16 cellular contexts compared by ENCODE assay signal in genomic region chr5:178241688-178242231, GRCh38. TPM values are rescaled to one million over a fixed set of nuclear protein-coding genes. Genes with fewer than 3 reads are reported as not detected.
DNase-seq lines count a peak whose midpoint lies in the region; ATAC-seq and TF ChIP-seq lines count a peak whose summit lies in the region.
"Had no signal": no experiment of that assay in that cellular context is flagged by ENCODE, and none has a peak within 500 bp of the region (broad histone marks: within the 10 kb centered on the region; RNA-seq: fewer than 3 reads in every experiment).

No MANE protein-coding gene starts in this region.

- peak overlapping the region; percentile 17 for H3K4me3 Mint-ChIP-seq in T-helper 1 cell treated with Interleukin-12 subunit alpha and Interleukin-12 subunit beta and Interleukin-4 antibody, amounts not matched to agents 30 μg/mL and 1 μg/mL, for 36 hours
- H3K4me3 Mint-ChIP-seq in central memory CD8-positive, alpha-beta T cell: peak overlapping the region; percentile 3
- H3K4me3 Mint-ChIP-seq: mesothelial cell of epicardium had no signal

- H3K79me2 ChIP-seq in osteoblast (ENCODE audit: insufficient read depth, low read length): no peaks in the 10 kb centered on the region

- H3K36me3 ChIP-seq in osteoblast (ENCODE audit: insufficient read depth, low read length): no peaks in the 10 kb centered on the region
- H3K36me3 ChIP-seq: SJCRH30 had no signal

- H3K27me3 ChIP-seq in HL-60 (ENCODE audit: insufficient read depth, poor library complexity, severe bottlenecking): no peaks in the 10 kb centered on the region
- no peaks in the 10 kb centered on the region for H3K27me3 ChIP-seq in osteoblast (ENCODE audit: insufficient read depth, low read length)
- H3K27me3 ChIP-seq: foreskin keratinocyte, SJCRH30 had no signal

- no peaks in the 10 kb centered on the region for H4K20me1 ChIP-seq in osteoblast (ENCODE audit: insufficient read depth, low read length)

- no peak for DNase-seq in T-helper 1 cell
- DNase-seq in HL-60 (ENCODE audit: low read depth in 1 of 2, low spot score in 1 of 2): no peak
- no peak for DNase-seq in central memory CD8-positive, alpha-beta T cell (ENCODE audit: low spot score in 2 of 2)
- peak; percentile 77 for DNase-seq in osteoblast (ENCODE audit: insufficient read length, low spot score, missing footprints)
- DNase-seq in NCI-H187 treated with DMSO at 0.1 percent for 48 hours (lab: John Stamatoyannopoulos, UW): no peak
- no peak for DNase-seq in AML-193 (lab: John Stamatoyannopoulos, UW)
- DNase-seq: 8988T, COR-L47, foreskin keratinocyte, NCI-H446 treated with DMSO at 0.1 percent for 48 hours, SJCRH30 had no signal

- TF ChIP-seq CTCF in HL-60 (IDR thresholded peaks at IDR 0.05; ENCODE audit: insufficient read depth, low read length): no peak
- no peak for TF ChIP-seq CTCF in osteoblast (IDR thresholded peaks at IDR 0.05; ENCODE audit: extremely low read depth, low read depth, low read length)

- H3K27me3 Mint-ChIP-seq in T-helper 1 cell treated with Interleukin-12 subunit alpha and Interleukin-12 subunit beta and Interleukin-4 antibody, amounts not matched to agents 30 μg/mL and 1 μg/mL, for 36 hours (ENCODE audit: low read depth): no peaks in the 10 kb centered on the region
- no peaks in the 10 kb centered on the region for H3K27me3 Mint-ChIP-seq in central memory CD8-positive, alpha-beta T cell

- no peak overlapping the region for H3K27ac Mint-ChIP-seq in T-helper 1 cell treated with Interleukin-12 subunit alpha and Interleukin-12 subunit beta and Interleukin-4 antibody, amounts not matched to agents 30 μg/mL and 1 μg/mL, for 36 hours
- no peak overlapping the region for H3K27ac Mint-ChIP-seq in central memory CD8-positive, alpha-beta T cell (ENCODE audit: low read depth)
- H3K27ac Mint-ChIP-seq: mesothelial cell of epicardium had no signal

- H3K36me3 Mint-ChIP-seq in T-helper 1 cell treated with Interleukin-12 subunit alpha and Interleukin-12 subunit beta and Interleukin-4 antibody, amounts not matched to agents 30 μg/mL and 1 μg/mL, for 36 hours (ENCODE audit: low read depth): no peaks in the 10 kb centered on the region
- H3K36me3 Mint-ChIP-seq in central memory CD8-positive, alpha-beta T cell (ENCODE audit: insufficient read depth): peaks cover 9% of the 10 kb centered on the region
- H3K36me3 Mint-ChIP-seq: mesothelial cell of epicardium had no signal

- peaks cover 6% of the 10 kb centered on the region for H3K4me1 ChIP-seq in osteoblast (ENCODE audit: insufficient read depth, low read length)
- H3K4me1 ChIP-seq: SJCRH30 had no signal

- no peak overlapping the region for H3K4me2 ChIP-seq in osteoblast (ENCODE audit: insufficient read depth, low read length)
- H3K4me2 ChIP-seq: smooth muscle cell had no signal

- H3K27ac ChIP-seq in HL-60 (replicated peaks): peak overlapping the region; percentile 51
- H3K27ac ChIP-seq in osteoblast (ENCODE audit: low read depth, low read length): no peak overlapping the region
- H3K27ac ChIP-seq: foreskin keratinocyte, SJCRH30 had no signal

- H3K4me3 ChIP-seq in HL-60 (replicated peaks; ENCODE audit: insufficient read depth, low read length): no peak overlapping the region
- no peak overlapping the region for H3K4me3 ChIP-seq in osteoblast (ENCODE audit: insufficient read depth, low read length)
- H3K4me3 ChIP-seq: SJCRH30, smooth muscle cell had no signal

- no peak for ATAC-seq in central memory CD8-positive, alpha-beta T cell (replicated peaks; ENCODE audit: extremely low read depth, poor library complexity, severe bottlenecking)
- no peak for ATAC-seq in activated CD4-positive, CD25-positive, alpha-beta regulatory T cell treated with anti-CD3 and anti-CD28 coated beads, Interleukin-2, amount 50 U/mL, for 24 hours
- ATAC-seq: foreskin keratinocyte had no signal

- H2AFZ ChIP-seq in osteoblast (ENCODE audit: low read length): no peak overlapping the region

- H3K9me3 ChIP-seq in osteoblast (ENCODE audit: low read depth, low read length): no peaks in the 10 kb centered on the region
- H3K9me3 ChIP-seq: SJCRH30 had no signal

- no peaks in the 10 kb centered on the region for H3K9me3 Mint-ChIP-seq in T-helper 1 cell treated with Interleukin-12 subunit alpha and Interleukin-12 subunit beta and Interleukin-4 antibody, amounts not matched to agents 30 μg/mL and 1 μg/mL, for 36 hours
- no peaks in the 10 kb centered on the region for H3K9me3 Mint-ChIP-seq in central memory CD8-positive, alpha-beta T cell
- H3K9me3 Mint-ChIP-seq: mesothelial cell of epicardium had no signal

- peaks cover 32% of the 10 kb centered on the region for H3K4me1 Mint-ChIP-seq in T-helper 1 cell treated with Interleukin-12 subunit alpha and Interleukin-12 subunit beta and Interleukin-4 antibody, amounts not matched to agents 30 μg/mL and 1 μg/mL, for 36 hours (ENCODE audit: low read depth)
- peaks cover 44% of the 10 kb centered on the region for H3K4me1 Mint-ChIP-seq in central memory CD8-positive, alpha-beta T cell
- H3K4me1 Mint-ChIP-seq: mesothelial cell of epicardium had no signal

RNA-seq across cellular contexts. Expression of gene PHYKPL, which starts 9.2 kb away (rescaled TPM):
- total RNA-seq in osteoblast: 35.1 and 36.5 TPM in 2 replicates

RNA-seq across cellular contexts. Expression of gene HNRNPAB, which starts 37.4 kb away (rescaled TPM):
- 40.9 and 42.4 TPM in 2 replicates for total RNA-seq in osteoblast

RNA-seq across cellular contexts. Expression of gene GMCL2, which starts 54.6 kb away (rescaled TPM):
- not detected in 2 replicates for total RNA-seq in osteoblast
- total RNA-seq: foreskin keratinocyte, mesothelial cell of epicardium, omental fat pad, SJCRH30 had no signal
